ENCODE assay signal across 3 cellular contexts in genomic region chr1:197011614-197012013, GRCh38.
TF ChIP-seq lines count a peak whose summit lies in the region.

No MANE protein-coding gene starts in this region.

TF ChIP-seq in SK-N-SH treated with all-trans-retinoic acid at 6 μM for 48 hours, 23 proteins besides CTCF, POLR2A, EP300 and RAD21:
- TF ChIP-seq TOX (CRISPR knock-in tag; IDR thresholded peaks at IDR 0.05; ENCODE audit: borderline replicate concordance) (no peak), ZNF8 (CRISPR knock-in tag; IDR thresholded peaks at IDR 0.05) (peak; percentile 97)

TF ChIP-seq in SK-N-SH, 30 proteins besides CTCF, POLR2A, EP300 and RAD21:
- TF ChIP-seq USF2 (IDR thresholded peaks at IDR 0.05; ENCODE audit: borderline replicate concordance, low read depth, low read length) (no peak), FOXJ3 (CRISPR knock-in tag; IDR thresholded peaks at IDR 0.05) (no peak), TCF12 (IDR thresholded peaks at IDR 0.05) (no peak), POLR2AphosphoS5 (IDR thresholded peaks at IDR 0.05; ENCODE audit: low read depth, low read length) (no peak), MXI1 (IDR thresholded peaks at IDR 0.05; ENCODE audit: low read depth, low read length) (no peak), MAX (IDR thresholded peaks at IDR 0.05; ENCODE audit: low read depth) (no peak), GATA2 (CRISPR knock-in tag; IDR thresholded peaks at IDR 0.05) (no peak), NRF1 (IDR thresholded peaks at IDR 0.05; ENCODE audit: low read depth, low read length) (no peak), YY1 (IDR thresholded peaks at IDR 0.05; ENCODE audit: low read depth) (no peak), MEF2A (IDR thresholded peaks at IDR 0.05; ENCODE audit: borderline replicate concordance, low read depth) (no peak), RCOR1 (IDR thresholded peaks at IDR 0.05; ENCODE audit: low read length) (no peak), TAF1 (IDR thresholded peaks at IDR 0.05; ENCODE audit: borderline replicate concordance, low read depth, low read length) (no peak), GABPA (IDR thresholded peaks at IDR 0.05; ENCODE audit: low read depth) (no peak), CHD2 (IDR thresholded peaks at IDR 0.05; ENCODE audit: low read length, partially characterized antibody) (no peak)
- TF ChIP-seq, protein P1, sequence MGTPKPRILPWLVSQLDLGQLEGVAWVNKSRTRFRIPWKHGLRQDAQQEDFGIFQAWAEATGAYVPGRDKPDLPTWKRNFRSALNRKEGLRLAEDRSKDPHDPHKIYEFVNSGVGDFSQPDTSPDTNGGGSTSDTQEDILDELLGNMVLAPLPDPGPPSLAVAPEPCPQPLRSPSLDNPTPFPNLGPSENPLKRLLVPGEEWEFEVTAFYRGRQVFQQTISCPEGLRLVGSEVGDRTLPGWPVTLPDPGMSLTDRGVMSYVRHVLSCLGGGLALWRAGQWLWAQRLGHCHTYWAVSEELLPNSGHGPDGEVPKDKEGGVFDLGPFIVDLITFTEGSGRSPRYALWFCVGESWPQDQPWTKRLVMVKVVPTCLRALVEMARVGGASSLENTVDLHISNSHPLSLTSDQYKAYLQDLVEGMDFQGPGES (IDR thresholded peaks at IDR 0.05; ENCODE audit: low read depth, low read length), result no peak
- TF ChIP-seq, protein P2, sequence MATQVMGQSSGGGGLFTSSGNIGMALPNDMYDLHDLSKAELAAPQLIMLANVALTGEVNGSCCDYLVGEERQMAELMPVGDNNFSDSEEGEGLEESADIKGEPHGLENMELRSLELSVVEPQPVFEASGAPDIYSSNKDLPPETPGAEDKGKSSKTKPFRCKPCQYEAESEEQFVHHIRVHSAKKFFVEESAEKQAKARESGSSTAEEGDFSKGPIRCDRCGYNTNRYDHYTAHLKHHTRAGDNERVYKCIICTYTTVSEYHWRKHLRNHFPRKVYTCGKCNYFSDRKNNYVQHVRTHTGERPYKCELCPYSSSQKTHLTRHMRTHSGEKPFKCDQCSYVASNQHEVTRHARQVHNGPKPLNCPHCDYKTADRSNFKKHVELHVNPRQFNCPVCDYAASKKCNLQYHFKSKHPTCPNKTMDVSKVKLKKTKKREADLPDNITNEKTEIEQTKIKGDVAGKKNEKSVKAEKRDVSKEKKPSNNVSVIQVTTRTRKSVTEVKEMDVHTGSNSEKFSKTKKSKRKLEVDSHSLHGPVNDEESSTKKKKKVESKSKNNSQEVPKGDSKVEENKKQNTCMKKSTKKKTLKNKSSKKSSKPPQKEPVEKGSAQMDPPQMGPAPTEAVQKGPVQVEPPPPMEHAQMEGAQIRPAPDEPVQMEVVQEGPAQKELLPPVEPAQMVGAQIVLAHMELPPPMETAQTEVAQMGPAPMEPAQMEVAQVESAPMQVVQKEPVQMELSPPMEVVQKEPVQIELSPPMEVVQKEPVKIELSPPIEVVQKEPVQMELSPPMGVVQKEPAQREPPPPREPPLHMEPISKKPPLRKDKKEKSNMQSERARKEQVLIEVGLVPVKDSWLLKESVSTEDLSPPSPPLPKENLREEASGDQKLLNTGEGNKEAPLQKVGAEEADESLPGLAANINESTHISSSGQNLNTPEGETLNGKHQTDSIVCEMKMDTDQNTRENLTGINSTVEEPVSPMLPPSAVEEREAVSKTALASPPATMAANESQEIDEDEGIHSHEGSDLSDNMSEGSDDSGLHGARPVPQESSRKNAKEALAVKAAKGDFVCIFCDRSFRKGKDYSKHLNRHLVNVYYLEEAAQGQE (IDR thresholded peaks at IDR 0.05; ENCODE audit: low read depth, low read length), result no peak

TF ChIP-seq in K562, 482 proteins besides CTCF, POLR2A, EP300 and RAD21:
- TF ChIP-seq, protein P3, sequence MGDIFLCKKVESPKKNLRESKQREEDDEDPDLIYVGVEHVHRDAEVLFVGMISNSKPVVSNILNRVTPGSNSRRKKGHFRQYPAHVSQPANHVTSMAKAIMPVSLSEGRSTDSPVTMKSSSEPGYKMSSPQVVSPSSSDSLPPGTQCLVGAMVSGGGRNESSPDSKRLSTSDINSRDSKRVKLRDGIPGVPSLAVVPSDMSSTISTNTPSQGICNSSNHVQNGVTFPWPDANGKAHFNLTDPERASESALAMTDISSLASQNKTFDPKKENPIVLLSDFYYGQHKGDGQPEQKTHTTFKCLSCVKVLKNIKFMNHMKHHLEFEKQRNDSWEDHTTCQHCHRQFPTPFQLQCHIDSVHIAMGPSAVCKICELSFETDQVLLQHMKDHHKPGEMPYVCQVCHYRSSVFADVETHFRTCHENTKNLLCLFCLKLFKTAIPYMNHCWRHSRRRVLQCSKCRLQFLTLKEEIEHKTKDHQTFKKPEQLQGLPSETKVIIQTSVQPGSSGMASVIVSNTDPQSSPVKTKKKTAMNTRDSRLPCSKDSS (IDR thresholded peaks at IDR 0.05; ENCODE audit: low read depth, partially characterized antibody), result no peak
- TF ChIP-seq HMBOX1 (IDR thresholded peaks at IDR 0.05) (no peak), NFATC3 (IDR thresholded peaks at IDR 0.05) (no peak), ZNF408 (CRISPR knock-in tag; IDR thresholded peaks at IDR 0.05; ENCODE audit: low read depth) (no peak), POLR2H (tag; IDR thresholded peaks at IDR 0.05; ENCODE audit: low read depth) (no peak), SMARCC2 (IDR thresholded peaks at IDR 0.05; ENCODE audit: low read depth) (no peak), MTA2 (IDR thresholded peaks at IDR 0.05; ENCODE audit: low read depth) (no peak), RBM25 (IDR thresholded peaks at IDR 0.05; ENCODE audit: low read depth, low read length, severe bottlenecking) (peak; percentile 70), RBM17 (IDR thresholded peaks at IDR 0.05; ENCODE audit: borderline replicate concordance, low read depth, low read length) (no peak), ZNF174 (CRISPR knock-in tag; IDR thresholded peaks at IDR 0.05) (no peak), SIRT6 (IDR thresholded peaks at IDR 0.05; ENCODE audit: low read depth, low read length) (no peak), GATAD2B (IDR thresholded peaks at IDR 0.05; ENCODE audit: borderline replicate concordance) (no peak), ZNF146 (CRISPR knock-in tag; IDR thresholded peaks at IDR 0.05; ENCODE audit: unreplicated experiment) (peak; percentile 81), KDM1A (IDR thresholded peaks at IDR 0.05) (0 out of 4 replicates have a peak, but pooled peaks of 1 of the 2 experiments have one; percentile 10), BCOR (IDR thresholded peaks at IDR 0.05) (0 out of 2 replicates have a peak, but pooled peaks have one; percentile 15)
- TF ChIP-seq, protein P4, sequence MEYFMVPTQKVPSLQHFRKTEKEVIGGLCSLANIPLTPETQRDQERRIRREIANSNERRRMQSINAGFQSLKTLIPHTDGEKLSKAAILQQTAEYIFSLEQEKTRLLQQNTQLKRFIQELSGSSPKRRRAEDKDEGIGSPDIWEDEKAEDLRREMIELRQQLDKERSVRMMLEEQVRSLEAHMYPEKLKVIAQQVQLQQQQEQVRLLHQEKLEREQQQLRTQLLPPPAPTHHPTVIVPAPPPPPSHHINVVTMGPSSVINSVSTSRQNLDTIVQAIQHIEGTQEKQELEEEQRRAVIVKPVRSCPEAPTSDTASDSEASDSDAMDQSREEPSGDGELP (CRISPR knock-in tag; IDR thresholded peaks at IDR 0.05; ENCODE audit: borderline replicate concordance), result no peak
- TF ChIP-seq, protein P5, sequence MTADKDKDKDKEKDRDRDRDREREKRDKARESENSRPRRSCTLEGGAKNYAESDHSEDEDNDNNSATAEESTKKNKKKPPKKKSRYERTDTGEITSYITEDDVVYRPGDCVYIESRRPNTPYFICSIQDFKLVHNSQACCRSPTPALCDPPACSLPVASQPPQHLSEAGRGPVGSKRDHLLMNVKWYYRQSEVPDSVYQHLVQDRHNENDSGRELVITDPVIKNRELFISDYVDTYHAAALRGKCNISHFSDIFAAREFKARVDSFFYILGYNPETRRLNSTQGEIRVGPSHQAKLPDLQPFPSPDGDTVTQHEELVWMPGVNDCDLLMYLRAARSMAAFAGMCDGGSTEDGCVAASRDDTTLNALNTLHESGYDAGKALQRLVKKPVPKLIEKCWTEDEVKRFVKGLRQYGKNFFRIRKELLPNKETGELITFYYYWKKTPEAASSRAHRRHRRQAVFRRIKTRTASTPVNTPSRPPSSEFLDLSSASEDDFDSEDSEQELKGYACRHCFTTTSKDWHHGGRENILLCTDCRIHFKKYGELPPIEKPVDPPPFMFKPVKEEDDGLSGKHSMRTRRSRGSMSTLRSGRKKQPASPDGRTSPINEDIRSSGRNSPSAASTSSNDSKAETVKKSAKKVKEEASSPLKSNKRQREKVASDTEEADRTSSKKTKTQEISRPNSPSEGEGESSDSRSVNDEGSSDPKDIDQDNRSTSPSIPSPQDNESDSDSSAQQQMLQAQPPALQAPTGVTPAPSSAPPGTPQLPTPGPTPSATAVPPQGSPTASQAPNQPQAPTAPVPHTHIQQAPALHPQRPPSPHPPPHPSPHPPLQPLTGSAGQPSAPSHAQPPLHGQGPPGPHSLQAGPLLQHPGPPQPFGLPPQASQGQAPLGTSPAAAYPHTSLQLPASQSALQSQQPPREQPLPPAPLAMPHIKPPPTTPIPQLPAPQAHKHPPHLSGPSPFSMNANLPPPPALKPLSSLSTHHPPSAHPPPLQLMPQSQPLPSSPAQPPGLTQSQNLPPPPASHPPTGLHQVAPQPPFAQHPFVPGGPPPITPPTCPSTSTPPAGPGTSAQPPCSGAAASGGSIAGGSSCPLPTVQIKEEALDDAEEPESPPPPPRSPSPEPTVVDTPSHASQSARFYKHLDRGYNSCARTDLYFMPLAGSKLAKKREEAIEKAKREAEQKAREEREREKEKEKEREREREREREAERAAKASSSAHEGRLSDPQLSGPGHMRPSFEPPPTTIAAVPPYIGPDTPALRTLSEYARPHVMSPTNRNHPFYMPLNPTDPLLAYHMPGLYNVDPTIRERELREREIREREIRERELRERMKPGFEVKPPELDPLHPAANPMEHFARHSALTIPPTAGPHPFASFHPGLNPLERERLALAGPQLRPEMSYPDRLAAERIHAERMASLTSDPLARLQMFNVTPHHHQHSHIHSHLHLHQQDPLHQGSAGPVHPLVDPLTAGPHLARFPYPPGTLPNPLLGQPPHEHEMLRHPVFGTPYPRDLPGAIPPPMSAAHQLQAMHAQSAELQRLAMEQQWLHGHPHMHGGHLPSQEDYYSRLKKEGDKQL (CRISPR knock-in tag; IDR thresholded peaks at IDR 0.05; ENCODE audit: borderline replicate concordance), result no peak
- TF ChIP-seq, protein P6, sequence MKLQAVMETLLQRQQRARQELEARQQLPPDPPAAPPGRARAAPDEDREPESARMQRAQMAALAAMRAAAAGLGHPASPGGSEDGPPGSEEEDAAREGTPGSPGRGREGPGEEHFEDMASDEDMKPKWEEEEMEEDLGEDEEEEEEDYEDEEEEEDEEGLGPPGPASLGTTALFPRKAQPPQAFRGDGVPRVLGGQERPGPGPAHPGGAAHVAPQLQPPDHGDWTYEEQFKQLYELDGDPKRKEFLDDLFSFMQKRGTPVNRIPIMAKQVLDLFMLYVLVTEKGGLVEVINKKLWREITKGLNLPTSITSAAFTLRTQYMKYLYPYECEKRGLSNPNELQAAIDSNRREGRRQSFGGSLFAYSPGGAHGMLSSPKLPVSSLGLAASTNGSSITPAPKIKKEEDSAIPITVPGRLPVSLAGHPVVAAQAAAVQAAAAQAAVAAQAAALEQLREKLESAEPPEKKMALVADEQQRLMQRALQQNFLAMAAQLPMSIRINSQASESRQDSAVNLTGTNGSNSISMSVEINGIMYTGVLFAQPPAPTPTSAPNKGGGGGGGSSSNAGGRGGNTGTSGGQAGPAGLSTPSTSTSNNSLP (IDR thresholded peaks at IDR 0.05; ENCODE audit: borderline replicate concordance, low read depth, low read length), result no peak
